ENCODE assay signal across 17 cellular contexts in genomic region chr18:46719388-46719787, GRCh38. TPM values are rescaled to one million over a fixed set of nuclear protein-coding genes. Genes with fewer than 3 reads are reported as not detected.
DNase-seq lines count a peak whose midpoint lies in the region; ATAC-seq, FAIRE-seq and TF ChIP-seq lines count a peak whose summit lies in the region.
"Had no signal": no experiment of that assay in that cellular context is flagged by ENCODE, and none has a peak within 500 bp of the region (broad histone marks: within the 10 kb centered on the region; RNA-seq: fewer than 3 reads in every experiment).

No MANE protein-coding gene starts in this region.

- FAIRE-seq in A549 (lab: Jason Lieb, UNC) = no peak

- H3K4me1 ChIP-seq in A549 (0 out of 3 replicates have a peak, but pooled peaks cover 3% of the 10 kb centered on the region), HCT116 (ENCODE audit: control insufficient read depth in 1 of 2, insufficient read depth in 2 of 2, low read length in 2 of 2) (peaks cover 4 to 17% of the 10 kb centered on the region in 2 experiments; a peak in 2 of 4 replicates)

- H3K9ac ChIP-seq in HCT116 (ENCODE audit: low read length) = no peak overlapping the region
- H3K9ac ChIP-seq: SK-N-SH had no signal

- RAD21 ChIA-PET in HCT116 (lab: Charles Lee; ENCODE audit: low non-redundant PET in 1 of 2, low total read pairs in 2 of 2, uncharacterized antibody in 2 of 2, unreplicated experiment in 2 of 2) = no interaction called here

- no peak for TF ChIP-seq EP300 in A549 (IDR thresholded peaks at IDR 0.05)

- no peak for ATAC-seq in A549
- no peak for ATAC-seq in HCT116
- ATAC-seq in GM19395 (IDR thresholded peaks at IDR 0.05; ENCODE audit: unreplicated experiment) = no peak
- ATAC-seq in HG02610 (IDR thresholded peaks at IDR 0.05; ENCODE audit: unreplicated experiment) = no peak
- ATAC-seq in HG02852 (IDR thresholded peaks at IDR 0.05; ENCODE audit: unreplicated experiment) = no peak

- peak overlapping the region; percentile 57 for H3K4me2 ChIP-seq in A549
- H3K4me2 ChIP-seq in HCT116 (ENCODE audit: low read length) = peak overlapping the region; percentile 62

- DNase-seq in A549 (ENCODE audit: low read depth in 1 of 2, low spot score in 1 of 2) (no peak), HCT116 (ENCODE audit: low read depth, low spot score) (no peak), dermis blood vessel endothelial cell (peak; percentile 50), islet precursor cell (peak; percentile 17), midbrain (lab: John Stamatoyannopoulos, UW) (no peak)
- DNase-seq: H9, MM.1S, NCI-H1105, NCI-H1694 treated with DMSO at 0.1 percent for 48 hours, NCI-H446 treated with DMSO at 0.1 percent for 48 hours, NCI-H774, Right ventricle myocardium superior, SK-N-SH had no signal

- H3K9me3 ChIP-seq in A549 (no peaks in the 10 kb centered on the region), HCT116 (ENCODE audit: control insufficient read depth in 1 of 2, insufficient read depth in 1 of 2, low read depth in 1 of 2, low read length in 2 of 2) (no peaks in the 10 kb centered on the region)
- H3K9me3 ChIP-seq: SK-N-SH had no signal

- H3K79me2 ChIP-seq in HCT116 (ENCODE audit: insufficient read depth, low read length) = no peaks in the 10 kb centered on the region

- no peaks in the 10 kb centered on the region for H3K36me3 ChIP-seq in HCT116 (ENCODE audit: control insufficient read depth in 1 of 2, insufficient read depth in 2 of 2, low read length in 2 of 2)

- no peaks in the 10 kb centered on the region for H3K27me3 ChIP-seq in HCT116 (ENCODE audit: insufficient read depth, low read length)

- TF ChIP-seq POLR2A in A549 (IDR thresholded peaks at IDR 0.05; ENCODE audit: low read length) (no peak), HCT116 (IDR thresholded peaks at IDR 0.05; ENCODE audit: borderline replicate concordance, extremely low read depth, insufficient read depth, insufficient read length) (no peak)

- TF ChIP-seq CTCF in A549 (IDR thresholded peaks at IDR 0.05) = no peak
- no peak for TF ChIP-seq CTCF in HCT116 (IDR thresholded peaks at IDR 0.05 in 2 of 3, conservative IDR thresholded peaks at IDR 0.05 in 1 of 3; ENCODE audit: borderline replicate concordance in 1 of 3, insufficient read depth in 1 of 3, low read depth in 2 of 3, low read length in 2 of 3)

- H3K9me2 ChIP-seq in HCT116 (ENCODE audit: insufficient read depth) = no peaks in the 10 kb centered on the region
- H3K9me2 ChIP-seq: SK-N-SH had no signal

- POLR2A ChIA-PET in A549 (lab: Yijun Ruan, JAX) (no interaction called here), HCT116 (lab: Charles Lee) (no interaction called here)

- 63% methylated on average over 5 of the region's 5 CpGs for WGBS in A549 (ENCODE audit: missing lambda C conversion rate)

- CTCF ChIA-PET in A549 (lab: Yijun Ruan, JAX) = no interaction called here
- CTCF ChIA-PET in HCT116 (lab: Charles Lee) = no interaction called here

- intact Hi-C loops in HCT116 (cut with micrococcal nuclease) = no loop called here

- no peaks in the 10 kb centered on the region for H4K20me1 ChIP-seq in HCT116 (ENCODE audit: insufficient read depth)

- no peak overlapping the region for H3K27ac ChIP-seq in A549
- no peak overlapping the region for H3K27ac ChIP-seq in HCT116 (ENCODE audit: low read depth, low read length)

- BruUV-seq in HCT116 (replicated peaks; lab: Mats Ljungman, UMichigan) = no TSS peak

- no peak overlapping the region for H3K4me3 ChIP-seq in A549
- no peak overlapping the region for H3K4me3 ChIP-seq in HCT116 (replicated peaks in 1 of 2; ENCODE audit: low read depth in 1 of 2, low read length in 2 of 2)

- H2AFZ ChIP-seq in HCT116 (ENCODE audit: low read depth, low read length, poor library complexity, severe bottlenecking) = no peak overlapping the region

- no peak for TF ChIP-seq RAD21 in A549 (conservative IDR thresholded peaks at IDR 0.05 in 1 of 2, IDR thresholded peaks at IDR 0.05 in 1 of 2)
- no peak for TF ChIP-seq RAD21 in HCT116 (IDR thresholded peaks at IDR 0.05; ENCODE audit: low read depth)

TF ChIP-seq in A549, 52 proteins besides CTCF, POLR2A, EP300 and RAD21 (continues in another document):
- TF ChIP-seq ZC3H11A (IDR thresholded peaks at IDR 0.05) (no peak), HEYL (CRISPR knock-in tag; IDR thresholded peaks at IDR 0.05) (no peak), MAZ (IDR thresholded peaks at IDR 0.05; ENCODE audit: borderline replicate concordance, low read depth, low read length) (no peak), CEBPB (IDR thresholded peaks at IDR 0.05) (no peak), HMGXB4 (CRISPR knock-in tag; IDR thresholded peaks at IDR 0.05; ENCODE audit: borderline replicate concordance) (no peak)

TF ChIP-seq in HCT116, 20 proteins besides CTCF, POLR2A, EP300 and RAD21:
- no peak for TF ChIP-seq REST (IDR thresholded peaks at IDR 0.05; ENCODE audit: low read depth)
- no peak for TF ChIP-seq ZFX (IDR thresholded peaks at IDR 0.05)
- no peak for TF ChIP-seq EZH2 (IDR thresholded peaks at IDR 0.05)
- TF ChIP-seq POLR2AphosphoS5 (IDR thresholded peaks at IDR 0.05; ENCODE audit: low read depth, low read length) = no peak
- no peak for TF ChIP-seq ATF3 (IDR thresholded peaks at IDR 0.05)
- no peak for TF ChIP-seq CEBPB (IDR thresholded peaks at IDR 0.05; ENCODE audit: low read depth)
- no peak; the same call in 1 of the 2 replicates for TF ChIP-seq SIN3A (IDR thresholded peaks at IDR 0.05; ENCODE audit: low read depth)
- no peak for TF ChIP-seq ZNF274 (IDR thresholded peaks at IDR 0.05; ENCODE audit: low read depth, low read length)

RNA-seq across cellular contexts. Expression of gene ST8SIA5, which starts 37.5 kb away (rescaled TPM):
- polyA plus RNA-seq in A549 (2011; rRNA removed) (not detected in 2 replicates), A549 (2017; fragmentation: RNase III; extraction: RNeasy Plus Mini Kit Qiagen cat#74134 plus additional on column Dnase treatment) (not detected in 3 replicates)
- polyA plus RNA-seq in A549 (2012; cell fraction: cytosol; rRNA removed) = 0.03 TPM in 1 of 2 replicates, not detected in the other
- 0.04 and 0.06 TPM in 2 replicates for polyA plus RNA-seq in A549 (2012; cell fraction: nucleus; rRNA removed)
- not detected in 2 replicates for polyA minus RNA-seq in A549 (2011; rRNA and poly(A)+ RNA removed)
- total RNA-seq in HCT116 (2021; ENCODE audit: unreplicated experiment) (0.54 TPM), dermis blood vessel endothelial cell (0.09 TPM in 1 of 2 replicates, not detected in the other)
- polyA plus RNA-seq in HCT116 (2012) = 0.16 and 0.25 TPM in 2 replicates
- total RNA-seq: A172 had no signal

Comparison
In these comparisons a context has a peak if more than half of its experiments do, and no peak if none do; other contexts are left out.
1. DNase-seq: peak in dermis blood vessel endothelial cell (single experiment) and islet precursor cell (single experiment); none in A549 (0 of 2), HCT116 (single experiment) and midbrain (single experiment).